8 cellular contexts compared by ENCODE assay signal in the genomic region with DNA sequence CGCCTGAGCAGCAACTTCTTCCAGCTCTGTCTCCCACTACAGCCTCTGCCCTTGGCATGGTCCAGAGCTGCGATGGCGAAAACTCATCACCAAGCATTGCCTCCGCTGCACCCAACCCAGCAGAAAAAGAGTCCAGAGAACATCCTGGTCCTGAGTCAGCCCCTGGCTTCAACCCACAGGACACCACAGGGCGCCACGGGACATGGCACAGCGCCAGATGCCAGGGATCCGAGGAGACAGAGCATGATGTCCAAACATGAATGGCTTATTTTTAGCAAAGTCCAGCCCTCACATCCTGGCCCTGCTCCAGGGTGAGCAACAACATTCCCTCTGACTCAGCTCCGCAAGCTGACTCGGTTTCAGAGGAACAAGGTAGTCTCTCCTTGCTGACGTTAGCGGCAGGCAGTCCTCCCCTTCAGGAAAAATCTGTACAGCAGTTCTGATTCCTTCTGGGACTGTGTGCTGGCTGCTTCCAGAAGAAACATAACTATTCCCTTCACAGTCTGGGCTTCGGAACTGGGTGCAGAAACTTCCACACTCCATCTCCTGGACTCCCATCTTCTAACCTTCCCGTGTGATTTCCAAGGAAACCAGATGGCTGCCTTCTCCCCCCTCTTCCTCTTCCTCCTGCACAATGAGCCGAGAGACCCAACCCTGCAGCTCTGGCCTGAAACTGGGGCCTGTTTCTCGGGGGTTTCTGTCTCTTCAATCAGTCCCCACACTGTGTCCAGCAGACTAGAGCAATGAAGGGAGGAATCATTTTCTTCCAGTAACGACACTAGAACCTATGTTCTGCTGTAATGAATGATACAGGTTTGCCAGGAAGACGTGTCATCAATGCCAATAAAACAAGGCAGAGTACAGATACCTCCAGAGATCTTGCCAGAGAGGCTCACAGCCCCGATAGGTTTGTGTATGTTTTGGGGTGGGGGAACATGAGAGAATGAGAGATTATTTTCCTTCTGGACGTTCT.
A peak's percentile ranks its signal among the peaks of the same experiment; 100 is the strongest.
DNase-seq lines count a peak whose midpoint lies in the region; ATAC-seq and TF ChIP-seq lines count a peak whose summit lies in the region.

No MANE protein-coding gene starts in this region.

- peaks cover 34% of the 10 kb centered on the region for H3K4me1 ChIP-seq in left ventricle myocardium inferior

- no peak overlapping the region for H3K4me3 Mint-ChIP-seq in activated CD8-positive, alpha-beta memory T cell treated with anti-CD3 and anti-CD28 coated beads, Interleukin-2, amount 10 ng/mL, durations not matched to agents 7 days and 5 days

- peaks cover 7% of the 10 kb centered on the region for H3K4me1 Mint-ChIP-seq in activated CD8-positive, alpha-beta memory T cell treated with anti-CD3 and anti-CD28 coated beads, Interleukin-2, amount 10 ng/mL, durations not matched to agents 7 days and 5 days

- H3K27ac ChIP-seq in left ventricle myocardium inferior (replicated peaks), result peak overlapping the region; percentile 97

- H3K27me3 ChIP-seq in left ventricle myocardium inferior (ENCODE audit: low read depth), result no peaks in the 10 kb centered on the region

- DNase-seq in SIG-M5 treated with dmso at 0.1 percent for 504 hours (lab: John Stamatoyannopoulos, UW; ENCODE audit: unreplicated experiment), result peak; percentile 29
- DNase-seq in SIG-M5 (lab: John Stamatoyannopoulos, UW), result no peak
- DNase-seq in anterior cingulate cortex (lab: John Stamatoyannopoulos, UW), result peak in 57 of 58 donors; percentile 34 to 100 (median 85)
- DNase-seq in left ventricle myocardium inferior, result peak; percentile 98
- peak; percentile 94 for DNase-seq in sciatic nerve (ENCODE audit: low spot score)
- DNase-seq in activated CD8-positive, alpha-beta memory T cell treated with anti-CD3 and anti-CD28 coated beads, Interleukin-2, amount 10 ng/mL, durations not matched to agents 7 days and 5 days, result no peak
- no peak for DNase-seq in NCI-H2171 treated with DMSO at 0.1 percent for 48 hours (lab: John Stamatoyannopoulos, UW)
- no peak for DNase-seq in stimulated activated CD4-positive, alpha-beta T cell treated with anti-CD3 and anti-CD28 coated beads, Interleukin-15, amount 100 ng/mL, for 24 hours

- no peaks in the 10 kb centered on the region for H3K36me3 ChIP-seq in left ventricle myocardium inferior

- no peak for TF ChIP-seq CTCF in left ventricle myocardium inferior (IDR thresholded peaks at IDR 0.05; ENCODE audit: borderline replicate concordance)

- ATAC-seq in sciatic nerve, result peak; percentile 95
- no peak for ATAC-seq in activated CD8-positive, alpha-beta memory T cell treated with anti-CD3 and anti-CD28 coated beads, Interleukin-2, amount 10 ng/mL, durations not matched to agents 7 days and 5 days

- no peaks in the 10 kb centered on the region for H3K9me3 Mint-ChIP-seq in activated CD8-positive, alpha-beta memory T cell treated with anti-CD3 and anti-CD28 coated beads, Interleukin-2, amount 10 ng/mL, durations not matched to agents 7 days and 5 days (ENCODE audit: low read depth)

- CTCF ChIA-PET in activated CD8-positive, alpha-beta memory T cell treated with anti-CD3 and anti-CD28 coated beads, Interleukin-2, amount 10 ng/mL, durations not matched to agents 7 days and 5 days (lab: Charles Lee), result interaction anchor here (1.0 to 1.1 kb wide), 2 partner anchors 78 to 96 kb away, joined by 3 read pairs; no protein-coding TSS in a partner anchor

- H3K9me3 ChIP-seq in left ventricle myocardium inferior (replicated peaks), result no peaks in the 10 kb centered on the region

- H3K27ac Mint-ChIP-seq in activated CD8-positive, alpha-beta memory T cell treated with anti-CD3 and anti-CD28 coated beads, Interleukin-2, amount 10 ng/mL, durations not matched to agents 7 days and 5 days, result no peak overlapping the region

- H3K36me3 Mint-ChIP-seq in activated CD8-positive, alpha-beta memory T cell treated with anti-CD3 and anti-CD28 coated beads, Interleukin-2, amount 10 ng/mL, durations not matched to agents 7 days and 5 days, result peaks cover 2% of the 10 kb centered on the region

- intact Hi-C loops in left ventricle myocardium inferior (cut with micrococcal nuclease) (loop anchor here (2.0 kb wide), 1 partner anchor 77 kb away; no protein-coding TSS in a partner anchor), sciatic nerve (cut with DNase I) (no loop called here)

- no peaks in the 10 kb centered on the region for H3K27me3 Mint-ChIP-seq in activated CD8-positive, alpha-beta memory T cell treated with anti-CD3 and anti-CD28 coated beads, Interleukin-2, amount 10 ng/mL, durations not matched to agents 7 days and 5 days

- peak overlapping the region; percentile 52 for H3K4me3 ChIP-seq in left ventricle myocardium inferior

Comparison
In these comparisons a context has a peak if more than half of its experiments do, and no peak if none do; other contexts are left out.
1. DNase-seq: peak in SIG-M5 treated with dmso at 0.1 percent for 504 hours (single experiment), anterior cingulate cortex (57 of 58), left ventricle myocardium inferior (single experiment) and sciatic nerve (single experiment); none in SIG-M5 (single experiment), activated CD8-positive, alpha-beta memory T cell treated with anti-CD3 and anti-CD28 coated beads, Interleukin-2, amount 10 ng/mL, durations not matched to agents 7 days and 5 days (single experiment), NCI-H2171 treated with DMSO at 0.1 percent for 48 hours (single experiment) and stimulated activated CD4-positive, alpha-beta T cell treated with anti-CD3 and anti-CD28 coated beads, Interleukin-15, amount 100 ng/mL, for 24 hours (single experiment).